In genomic region chr11:102205805-102206204, GRCh38 we compare ENCODE assay signal across 19 cellular contexts.
"Had no signal": no experiment of that assay in that cellular context is flagged by ENCODE, and none has a peak within 500 bp of the region (broad histone marks: within the 10 kb centered on the region; RNA-seq: fewer than 3 reads in every experiment).

No MANE protein-coding gene starts in this region.

- H3K4me1 Mint-ChIP-seq: naive thymus-derived CD4-positive, alpha-beta T cell; stimulated activated naive B cell treated with anti-CD40 and anti-IgM and Interleukin-4, amounts not matched to agents 10 μg/mL and 1 μg/mL and 100 μg/mL, for 72 hours had no signal

- H3K9me3 ChIP-seq: heart left ventricle, psoas muscle, spleen, stomach, thoracic aorta, transverse colon had no signal

- H3K27ac ChIP-seq: dorsolateral prefrontal cortex, heart left ventricle, parathyroid adenoma, psoas muscle, spleen, stomach, thoracic aorta, transverse colon had no signal

- H2AFZ ChIP-seq: parathyroid adenoma had no signal

- DNase-seq: cortex of kidney; dorsolateral prefrontal cortex; effector CD8-positive, alpha-beta T cell; heart left ventricle; hippocampal formation; mammary epithelial cell; naive thymus-derived CD4-positive, alpha-beta T cell; nephron progenitor cell; psoas muscle; retina; spleen; stimulated activated CD4-positive, alpha-beta T cell treated with anti-CD3 and anti-CD28 coated beads, Interleukin-2, amount 100 ng/mL, for 24 hours; stimulated activated CD4-positive, alpha-beta T cell treated with anti-CD3 and anti-CD28 coated beads, Interleukin-4, amount 100 ng/mL, for 4 hours; stimulated activated naive B cell treated with anti-CD40 and anti-IgM and Interleukin-4, amounts not matched to agents 10 μg/mL and 1 μg/mL and 100 μg/mL, for 72 hours; stomach; substantia nigra; transverse colon had no signal

- H3K9me3 Mint-ChIP-seq: nephron progenitor cell; stimulated activated naive B cell treated with anti-CD40 and anti-IgM and Interleukin-4, amounts not matched to agents 10 μg/mL and 1 μg/mL and 100 μg/mL, for 72 hours had no signal

- H3K27ac Mint-ChIP-seq: naive thymus-derived CD4-positive, alpha-beta T cell; nephron progenitor cell; stimulated activated naive B cell treated with anti-CD40 and anti-IgM and Interleukin-4, amounts not matched to agents 10 μg/mL and 1 μg/mL and 100 μg/mL, for 72 hours had no signal

- H3K36me3 Mint-ChIP-seq: naive thymus-derived CD4-positive, alpha-beta T cell; stimulated activated naive B cell treated with anti-CD40 and anti-IgM and Interleukin-4, amounts not matched to agents 10 μg/mL and 1 μg/mL and 100 μg/mL, for 72 hours had no signal

- H3K79me2 ChIP-seq: parathyroid adenoma had no signal

- H3K9ac ChIP-seq: parathyroid adenoma had no signal

- H3K4me3 ChIP-seq: dorsolateral prefrontal cortex, heart left ventricle, psoas muscle, spleen, stomach, thoracic aorta, transverse colon had no signal

- H3K4me1 ChIP-seq: heart left ventricle, parathyroid adenoma, spleen, transverse colon had no signal

- H3K36me3 ChIP-seq: spleen had no signal

- H3K4me3 Mint-ChIP-seq: naive thymus-derived CD4-positive, alpha-beta T cell; nephron progenitor cell; stimulated activated naive B cell treated with anti-CD40 and anti-IgM and Interleukin-4, amounts not matched to agents 10 μg/mL and 1 μg/mL and 100 μg/mL, for 72 hours had no signal

- H3K27me3 ChIP-seq: heart left ventricle, spleen, stomach, transverse colon had no signal
